In genomic region chr6:42224222-42225042, GRCh38 we compare ENCODE assay signal across 8 cellular contexts. TPM values are rescaled to one million over a fixed set of nuclear protein-coding genes. Genes with fewer than 3 reads are reported as not detected.
DNase-seq lines count a peak whose midpoint lies in the region; ATAC-seq and TF ChIP-seq lines count a peak whose summit lies in the region.

No MANE protein-coding gene starts in this region.

- POLR2A ChIA-PET in MCF 10A (lab: Yijun Ruan, JAX) = interaction anchor here (0.6 to 5.3 kb wide), 18 partner anchors 7 to 1128 kb away, joined by 3 to 56 read pairs (median 6); partner anchors contain the start of genes C6orf132, MRPS10, TAF8 and TRERF1

- TF ChIP-seq POLR2A in breast epithelium (IDR thresholded peaks at IDR 0.05) (no peak), testis (IDR thresholded peaks at IDR 0.05) (no peak)

- H3K27me3 ChIP-seq in breast epithelium = no peaks in the 10 kb centered on the region
- no peaks in the 10 kb centered on the region for H3K27me3 ChIP-seq in kidney epithelial cell (ENCODE audit: control insufficient read depth, insufficient read depth, low read length)
- H3K27me3 ChIP-seq in testis = no peaks in the 10 kb centered on the region

- H3K36me3 ChIP-seq in breast epithelium = no peaks in the 10 kb centered on the region
- H3K36me3 ChIP-seq in kidney epithelial cell (ENCODE audit: control insufficient read depth, insufficient read depth, low read length) = no peaks in the 10 kb centered on the region
- no peaks in the 10 kb centered on the region for H3K36me3 ChIP-seq in testis (ENCODE audit: low read depth, missing control alignments)

- H3K9me3 ChIP-seq in breast epithelium = no peaks in the 10 kb centered on the region
- H3K9me3 ChIP-seq in testis = no peaks in the 10 kb centered on the region

- H3K27me3 Mint-ChIP-seq in MCF 10A (ENCODE audit: insufficient read depth, unreplicated experiment) = no peaks in the 10 kb centered on the region

- peaks cover 44% of the 10 kb centered on the region for H3K4me1 Mint-ChIP-seq in MCF 10A (ENCODE audit: insufficient read depth, unreplicated experiment)

- H3K27ac Mint-ChIP-seq in MCF 10A (ENCODE audit: low read depth, unreplicated experiment) = peak overlapping the region; percentile 92

- intact Hi-C loops in MCF 10A (cut with micrococcal nuclease) = loop anchor here (5.0 kb wide), 1 partner anchor 178 kb away; no protein-coding TSS in a partner anchor
- intact Hi-C loops in breast epithelium (cut with DNase I; ENCODE audit: low total_unique reads) = no loop called here
- intact Hi-C loops in testis (cut with DNase I; ENCODE audit: low total_unique reads) = no loop called here

- peak; percentile 89 for ATAC-seq in HG02798 (IDR thresholded peaks at IDR 0.05; ENCODE audit: poor library complexity, unreplicated experiment)

- CTCF ChIA-PET in MCF 10A (lab: Yijun Ruan, JAX) = interaction anchor here (0.6 to 4.3 kb wide), 6 partner anchors 11 to 656 kb away, joined by 3 to 19 read pairs (median 4); no protein-coding TSS in a partner anchor

- peak overlapping the region; percentile 73 for H3K4me3 Mint-ChIP-seq in MCF 10A (ENCODE audit: unreplicated experiment)

- WGBS in testis, 2 donors = 77 to 83% methylated on average over 12 of the region's 12 CpGs

- H3K4me3 ChIP-seq in breast epithelium (no peak overlapping the region), kidney epithelial cell (ENCODE audit: low read depth, low read length) (no peak overlapping the region), testis (no peak overlapping the region)

- BruUV-seq in MCF 10A (replicated peaks; lab: Mats Ljungman, UMichigan) = no TSS peak

- DNase-seq in MCF 10A (ENCODE audit: unreplicated experiment) = peak; percentile 93
- no peak for DNase-seq in breast epithelium (ENCODE audit: low spot score in 2 of 2)
- peak; percentile 89 for DNase-seq in RPMI7951 (ENCODE audit: low read depth)
- DNase-seq in kidney epithelial cell (ENCODE audit: low read depth) = peak; percentile 88
- DNase-seq in foreskin melanocyte = no peak
- no peak for DNase-seq in nucleus accumbens (lab: John Stamatoyannopoulos, UW)
- no peak for DNase-seq in testis

- H3K4me1 ChIP-seq in breast epithelium (no peaks in the 10 kb centered on the region), testis (no peaks in the 10 kb centered on the region)

- TF ChIP-seq CTCF in MCF 10A (IDR thresholded peaks at IDR 0.05; ENCODE audit: unreplicated experiment) (no peak), breast epithelium (IDR thresholded peaks at IDR 0.05) (no peak), kidney epithelial cell (IDR thresholded peaks at IDR 0.05; ENCODE audit: insufficient read depth, low read length, poor library complexity, severe bottlenecking) (no peak), testis (IDR thresholded peaks at IDR 0.05) (no peak)

- H3K27ac ChIP-seq in breast epithelium (no peak overlapping the region), testis (no peak overlapping the region)

- H3K9me3 Mint-ChIP-seq in MCF 10A (ENCODE audit: unreplicated experiment) = no peaks in the 10 kb centered on the region

- peaks cover 24% of the 10 kb centered on the region for H3K36me3 Mint-ChIP-seq in MCF 10A (ENCODE audit: insufficient read depth, unreplicated experiment)

RNA-seq across cellular contexts. Expression of gene MRPS10, which starts 6.8 kb away (rescaled TPM):
- total RNA-seq in MCF 10A (2022) = 62.9 and 67.3 TPM in 2 replicates
- 10 to 100 TPM; 25.6 to 37.0 (median 33.4) TPM for total RNA-seq in breast epithelium
- total RNA-seq in RPMI7951 (2014; rRNA removed; shearing (Covaris generic)) = 65.0 and 72.9 TPM in 2 replicates
- 45.1 and 53.1 TPM in 2 replicates for total RNA-seq in kidney epithelial cell
- total RNA-seq in testis = 10 to 100 TPM; 35.8 to 42.0 TPM
- polyA plus RNA-seq in testis (ENCODE audit: insufficient read depth, low read depth, low replicate concordance) = 33.9 TPM

RNA-seq across cellular contexts. Expression of gene GUCA1B, which starts 29.7 kb away (rescaled TPM):
- total RNA-seq in MCF 10A (2022) (0.93 and 1.2 TPM in 2 replicates), breast epithelium (1 to 10 TPM; 1.1 to 2.9 (median 1.5) TPM), kidney epithelial cell (0.71 TPM in 1 of 2 replicates, not detected in the other), testis (1 to 10 TPM; 3.0 to 3.7 TPM)
- total RNA-seq in RPMI7951 (2014; rRNA removed; shearing (Covaris generic)) = 0.39 TPM in 1 of 2 replicates, not detected in the other
- polyA plus RNA-seq in testis (ENCODE audit: insufficient read depth, low read depth, low replicate concordance) = 2.8 TPM

RNA-seq across cellular contexts. Expression of gene GUCA1A, which starts 51.3 kb away (rescaled TPM):
- total RNA-seq in MCF 10A (2022) (not detected in 2 replicates), breast epithelium (not detected), kidney epithelial cell (0.25 and 0.96 TPM in 2 replicates), testis (10 to 100 TPM in 1 of 2 donors, 1 to 10 TPM in 1; 6.7 to 44.2 TPM)
- total RNA-seq in RPMI7951 (2014; rRNA removed; shearing (Covaris generic)) = not detected in 2 replicates
- polyA plus RNA-seq in testis (ENCODE audit: insufficient read depth, low read depth, low replicate concordance) = 47.0 TPM

Comparison
In these comparisons a context has a peak if more than half of its experiments do, and no peak if none do; other contexts are left out.
1. DNase-seq: peak in MCF 10A (single experiment), RPMI7951 (single experiment) and kidney epithelial cell (single experiment); none in breast epithelium (0 of 2), foreskin melanocyte (single experiment), nucleus accumbens (0 of 56) and testis (single experiment).